Comparison of ENCODE assay signal across 1 cellular context in genomic region chr15:39886418-39886817, GRCh38.
TF ChIP-seq lines count a peak whose summit lies in the region.

No MANE protein-coding gene starts in this region.

TF ChIP-seq in GM23338, 12 proteins besides CTCF, POLR2A, EP300 and RAD21 (continued from another document):
- no peak for TF ChIP-seq ZNF462 (CRISPR knock-in tag; IDR thresholded peaks at IDR 0.05)
